In the genomic region with DNA sequence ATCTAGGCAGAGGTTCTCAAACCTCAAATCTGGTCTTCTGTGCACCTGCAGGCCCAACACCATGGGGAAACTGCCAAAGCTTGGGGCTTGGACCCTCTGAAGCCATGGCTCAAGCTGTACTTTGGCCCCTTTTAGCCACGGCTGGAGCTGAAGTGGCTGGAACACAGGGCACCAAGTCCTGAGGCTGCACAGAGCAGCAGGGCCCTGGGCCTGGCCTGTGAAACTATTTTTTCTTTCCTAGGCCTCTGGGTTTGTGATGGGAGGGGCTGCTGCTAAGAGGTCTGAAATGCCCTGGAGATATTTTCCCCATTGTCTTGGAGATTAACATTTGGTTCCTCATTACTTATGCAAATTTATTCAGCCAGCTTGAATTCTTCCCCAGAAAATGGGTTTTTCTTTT, we compare ENCODE assay signal across 20 cellular contexts. TPM values are rescaled to one million over a fixed set of nuclear protein-coding genes. Genes with fewer than 3 reads are reported as not detected.
DNase-seq lines count a peak whose midpoint lies in the region; ATAC-seq and TF ChIP-seq lines count a peak whose summit lies in the region.
"Had no signal": no experiment of that assay in that cellular context is flagged by ENCODE, and none has a peak within 500 bp of the region (broad histone marks: within the 10 kb centered on the region; RNA-seq: fewer than 3 reads in every experiment).

No MANE protein-coding gene starts in this region.

- H4K20me1 ChIP-seq in neural progenitor cell (ENCODE audit: low read depth): no peaks in the 10 kb centered on the region
- H4K20me1 ChIP-seq: BLaER1 treated with 17β-estradiol and CSF1 and Interleukin-3, amounts not matched to agents 10 nM and 100 nM had no signal

- no peak overlapping the region for H2AFZ ChIP-seq in neural progenitor cell (replicated peaks)

- no peak overlapping the region for H3K27ac Mint-ChIP-seq in neural progenitor cell
- H3K27ac Mint-ChIP-seq in immature natural killer cell: no peak overlapping the region
- H3K27ac Mint-ChIP-seq: CD4-positive, alpha-beta T cell had no signal

- peak; percentile 3 for DNase-seq in Ammon's horn (ENCODE audit: low spot score)
- peak; percentile 57 for DNase-seq in NT2/D1 (ENCODE audit: low read depth, low spot score)
- peak; percentile 54 for DNase-seq in left lobe of liver (ENCODE audit: low spot score)
- peak; percentile 6 for DNase-seq in neural progenitor cell (ENCODE audit: low spot score)
- DNase-seq in immature natural killer cell: no peak
- DNase-seq in activated gamma-delta T cell (lab: John Stamatoyannopoulos, UW): no peak
- DNase-seq in epidermal melanocyte (ENCODE audit: insufficient read length, low spot score): no peak
- DNase-seq: 8988T; CD4-positive, alpha-beta T cell; IMR-90; KG1; MM.1S; NCI-H2029 treated with DMSO at 0.1 percent for 48 hours; NCI-H2227 treated with DMSO at 0.1 percent for 48 hours; NCI-H526 treated with DMSO at 0.1 percent for 48 hours; Right ventricle myocardium superior; RPMI8226 had no signal

- no peak overlapping the region for H3K27ac ChIP-seq in neural progenitor cell
- H3K27ac ChIP-seq: BLaER1 treated with 17β-estradiol and CSF1 and Interleukin-3, amounts not matched to agents 10 nM and 100 nM; SJSA1 had no signal

- H3K9ac ChIP-seq in NT2/D1 (ENCODE audit: insufficient read length, low read depth) (no peak overlapping the region), neural progenitor cell (no peak overlapping the region)
- H3K9ac ChIP-seq: BLaER1 treated with 17β-estradiol and CSF1 and Interleukin-3, amounts not matched to agents 10 nM and 100 nM had no signal

- H3K4me3 Mint-ChIP-seq in neural progenitor cell (no peak overlapping the region), immature natural killer cell (no peak overlapping the region)
- H3K4me3 Mint-ChIP-seq: CD4-positive, alpha-beta T cell had no signal

- H3K4me1 Mint-ChIP-seq in neural progenitor cell (peaks cover 3% of the 10 kb centered on the region), immature natural killer cell (no peaks in the 10 kb centered on the region)

- H3K9me3 ChIP-seq in NT2/D1 (ENCODE audit: insufficient read depth, low read length) (no peaks in the 10 kb centered on the region; the same call in 1 of the 2 replicates), neural progenitor cell (ENCODE audit: low read depth) (no peaks in the 10 kb centered on the region)
- H3K9me3 ChIP-seq: SJSA1 had no signal

- peak; percentile 62 for ATAC-seq in left lobe of liver
- ATAC-seq in HG02571 (IDR thresholded peaks at IDR 0.05; ENCODE audit: unreplicated experiment): no peak

- H3K4me3 ChIP-seq in NT2/D1 (ENCODE audit: insufficient read length, low read depth) (no peak overlapping the region), neural progenitor cell (no peak overlapping the region)
- H3K4me3 ChIP-seq: BLaER1 treated with 17β-estradiol and CSF1 and Interleukin-3, amounts not matched to agents 10 nM and 100 nM; SJSA1 had no signal

- no peaks in the 10 kb centered on the region for H3K36me3 ChIP-seq in NT2/D1 (ENCODE audit: insufficient read depth, insufficient read length, low read length)
- H3K36me3 ChIP-seq in neural progenitor cell: no peaks in the 10 kb centered on the region
- H3K36me3 ChIP-seq: SJSA1 had no signal

- H3K36me3 Mint-ChIP-seq in neural progenitor cell (no peaks in the 10 kb centered on the region), immature natural killer cell (peaks cover 22 to 41% (median 35%) of the 10 kb centered on the region in 3 donors)

- no peak overlapping the region for H3K4me2 ChIP-seq in neural progenitor cell
- H3K4me2 ChIP-seq: BLaER1 treated with 17β-estradiol and CSF1 and Interleukin-3, amounts not matched to agents 10 nM and 100 nM had no signal

- H3K27me3 ChIP-seq in NT2/D1 (ENCODE audit: insufficient read depth, insufficient read length): no peaks in the 10 kb centered on the region
- H3K27me3 ChIP-seq in neural progenitor cell: no peaks in the 10 kb centered on the region
- H3K27me3 ChIP-seq: BLaER1 treated with 17β-estradiol and CSF1 and Interleukin-3, amounts not matched to agents 10 nM and 100 nM; SJSA1 had no signal

- no peaks in the 10 kb centered on the region for H3F3A ChIP-seq in neural progenitor cell (ENCODE audit: low read depth)

- H3K79me2 ChIP-seq in neural progenitor cell (ENCODE audit: low read depth): no peaks in the 10 kb centered on the region

- H3K27me3 Mint-ChIP-seq in neural progenitor cell (ENCODE audit: insufficient read depth, low read depth) (peaks cover 2% of the 10 kb centered on the region), immature natural killer cell (ENCODE audit: low read depth in 3 of 3) (peaks cover 0 to 5% (median 4%) of the 10 kb centered on the region in 3 donors)
- H3K27me3 Mint-ChIP-seq: CD4-positive, alpha-beta T cell had no signal

- H3K4me1 ChIP-seq in NT2/D1 (ENCODE audit: insufficient read depth, insufficient read length) (no peaks in the 10 kb centered on the region), neural progenitor cell (no peaks in the 10 kb centered on the region)
- H3K4me1 ChIP-seq: BLaER1 treated with 17β-estradiol and CSF1 and Interleukin-3, amounts not matched to agents 10 nM and 100 nM; SJSA1 had no signal

- H3K9me3 Mint-ChIP-seq in neural progenitor cell (peaks cover 2% of the 10 kb centered on the region), immature natural killer cell (peaks cover 0 to 40% (median 10%) of the 10 kb centered on the region in 6 donors)

- TF ChIP-seq CTCF in neural progenitor cell (IDR thresholded peaks at IDR 0.05): no peak

RNA-seq across cellular contexts. Expression of a gene that starts 18.3 kb away (rescaled TPM):
- total RNA-seq in left lobe of liver (23.0 TPM), neural progenitor cell (ENCODE audit: low replicate concordance) (16.1 and 20.3 TPM in 2 replicates)
- 10 to 100 TPM in 1 of 3 donors, 1 to 10 TPM in 2; 9.2 to 10.3 (median 9.8) TPM for polyA plus RNA-seq in immature natural killer cell

RNA-seq across cellular contexts. Expression of a gene that starts 55.3 kb away (rescaled TPM):
- 24.9 TPM for total RNA-seq in left lobe of liver
- total RNA-seq in neural progenitor cell (ENCODE audit: low replicate concordance): 16.3 and 24.5 TPM in 2 replicates
- 1 to 10 TPM; 2.1 to 6.0 (median 4.6) TPM for polyA plus RNA-seq in immature natural killer cell

Comparison
In these comparisons a context has a peak if more than half of its experiments do, and no peak if none do; other contexts are left out.
1. DNase-seq: peak in Ammon's horn (single experiment), NT2/D1 (single experiment), left lobe of liver (single experiment) and neural progenitor cell (single experiment); none in immature natural killer cell (0 of 3), activated gamma-delta T cell (single experiment) and epidermal melanocyte (single experiment).